ENCODE assay signal across 13 cellular contexts in genomic region chr17:62827722-62828498, GRCh38. TPM values are rescaled to one million over a fixed set of nuclear protein-coding genes. Genes with fewer than 3 reads are reported as not detected.
DNase-seq lines count a peak whose midpoint lies in the region; ATAC-seq and TF ChIP-seq lines count a peak whose summit lies in the region.
"Had no signal": no experiment of that assay in that cellular context is flagged by ENCODE, and none has a peak within 500 bp of the region (broad histone marks: within the 10 kb centered on the region; RNA-seq: fewer than 3 reads in every experiment).

No MANE protein-coding gene starts in this region.

- peak overlapping the region; percentile 28 for H3K4me2 ChIP-seq in osteoblast (ENCODE audit: insufficient read depth, low read length)

- ATAC-seq in CD8-positive, alpha-beta T cell, result no peak
- ATAC-seq in HG03565 (IDR thresholded peaks at IDR 0.05; ENCODE audit: unreplicated experiment) (no peak), natural killer cell (no peak)
- ATAC-seq: GM12878 had no signal

- H3K4me3 ChIP-seq in brain microvascular endothelial cell (ENCODE audit: low read depth, low read length), result no peak overlapping the region
- H3K4me3 ChIP-seq in osteoblast (ENCODE audit: insufficient read depth, low read length), result no peak overlapping the region
- H3K4me3 ChIP-seq in CD8-positive, alpha-beta T cell (ENCODE audit: low read depth, low read length), result no peak overlapping the region
- H3K4me3 ChIP-seq: GM12878, HAP-1, left ventricle myocardium inferior had no signal

- H3K27me3 ChIP-seq in brain microvascular endothelial cell (replicated peaks), result no peaks in the 10 kb centered on the region
- H3K27me3 ChIP-seq in osteoblast (ENCODE audit: insufficient read depth, low read length), result no peaks in the 10 kb centered on the region
- no peaks in the 10 kb centered on the region for H3K27me3 ChIP-seq in CD8-positive, alpha-beta T cell (ENCODE audit: insufficient read depth, low read length)

- H3K4me3 Mint-ChIP-seq in CD8-positive, alpha-beta T cell, result no peak overlapping the region
- H3K4me3 Mint-ChIP-seq in natural killer cell, result no peak overlapping the region

- H3K79me2 ChIP-seq in osteoblast (ENCODE audit: insufficient read depth, low read length), result no peaks in the 10 kb centered on the region

- no peak overlapping the region for H3K27ac Mint-ChIP-seq in CD8-positive, alpha-beta T cell
- peak overlapping the region in 1 of 2 donors; percentile 6 for H3K27ac Mint-ChIP-seq in natural killer cell

- H3K27ac ChIP-seq in brain microvascular endothelial cell (peak overlapping the region; percentile 50), osteoblast (ENCODE audit: low read depth, low read length) (peak overlapping the region; percentile 67)
- no peak overlapping the region for H3K27ac ChIP-seq in CD8-positive, alpha-beta T cell (ENCODE audit: low read depth, low read length)
- H3K27ac ChIP-seq: left ventricle myocardium inferior had no signal

- intact Hi-C loops in CD8-positive, alpha-beta T cell (cut with DNase I, micrococcal nuclease), result no loop called here
- intact Hi-C loops in natural killer cell (cut with micrococcal nuclease), result no loop called here

- TF ChIP-seq CTCF in brain microvascular endothelial cell (IDR thresholded peaks at IDR 0.05; ENCODE audit: low read depth, low read length, missing control alignments) (no peak), osteoblast (IDR thresholded peaks at IDR 0.05; ENCODE audit: extremely low read depth, low read depth, low read length) (no peak), natural killer cell (IDR thresholded peaks at IDR 0.05) (no peak)
- no peak for TF ChIP-seq CTCF in CD8-positive, alpha-beta T cell (IDR thresholded peaks at IDR 0.05)

- no peaks in the 10 kb centered on the region for H3K36me3 ChIP-seq in brain microvascular endothelial cell (replicated peaks)
- H3K36me3 ChIP-seq in osteoblast (ENCODE audit: insufficient read depth, low read length), result no peaks in the 10 kb centered on the region
- H3K36me3 ChIP-seq in CD8-positive, alpha-beta T cell (ENCODE audit: insufficient read depth, low read length), result no peaks in the 10 kb centered on the region
- H3K36me3 ChIP-seq: HAP-1, left ventricle myocardium inferior had no signal

- no peaks in the 10 kb centered on the region for H3K4me1 Mint-ChIP-seq in CD8-positive, alpha-beta T cell (ENCODE audit: low read depth)
- peaks cover 0 to 5% of the 10 kb centered on the region in 2 donors for H3K4me1 Mint-ChIP-seq in natural killer cell

- DNase-seq in EL (peak; percentile 28), NOMO-1 (lab: John Stamatoyannopoulos, UW; ENCODE audit: unreplicated experiment in 2 of 2) (peak; percentile 69 to 93), brain microvascular endothelial cell (peak; percentile 72), osteoblast (ENCODE audit: insufficient read length, low spot score, missing footprints) (no peak), HT-29 (ENCODE audit: low spot score) (no peak), natural killer cell (no peak)
- DNase-seq in CD8-positive, alpha-beta T cell, result no peak
- DNase-seq: Caco-2, left ventricle myocardium inferior, NCI-H1048 had no signal

- in situ Hi-C loops in brain microvascular endothelial cell (cut with HindIII; ENCODE audit: low pct_ligation_motif_present, low sequenced_read_pairs), result no loop called here

- no peaks in the 10 kb centered on the region for H3K36me3 Mint-ChIP-seq in CD8-positive, alpha-beta T cell
- no peaks in the 10 kb centered on the region for H3K36me3 Mint-ChIP-seq in natural killer cell

- H3K27me3 Mint-ChIP-seq in CD8-positive, alpha-beta T cell (ENCODE audit: low read depth), result no peaks in the 10 kb centered on the region
- H3K27me3 Mint-ChIP-seq in natural killer cell (ENCODE audit: low read depth in 2 of 2), result no peaks in the 10 kb centered on the region

- POLR2A ChIA-PET in CD8-positive, alpha-beta T cell (lab: Charles Lee), result no interaction called here

- peak overlapping the region; percentile 7 for H2AFZ ChIP-seq in osteoblast (ENCODE audit: low read length)

- peaks cover 39% of the 10 kb centered on the region for H3K4me1 ChIP-seq in osteoblast (ENCODE audit: insufficient read depth, low read length)
- no peaks in the 10 kb centered on the region for H3K4me1 ChIP-seq in CD8-positive, alpha-beta T cell (ENCODE audit: insufficient read depth, low read length)
- H3K4me1 ChIP-seq: Caco-2, left ventricle myocardium inferior had no signal

- CTCF ChIA-PET in CD8-positive, alpha-beta T cell (lab: Charles Lee), result no interaction called here

- no peaks in the 10 kb centered on the region for H4K20me1 ChIP-seq in osteoblast (ENCODE audit: insufficient read depth, low read length)

- H3K9me3 Mint-ChIP-seq in CD8-positive, alpha-beta T cell, result no peaks in the 10 kb centered on the region
- H3K9me3 Mint-ChIP-seq in natural killer cell, result no peaks in the 10 kb centered on the region

- no peaks in the 10 kb centered on the region for H3K9me3 ChIP-seq in osteoblast (ENCODE audit: low read depth, low read length)
- H3K9me3 ChIP-seq in CD8-positive, alpha-beta T cell (ENCODE audit: low read length), result no peaks in the 10 kb centered on the region
- H3K9me3 ChIP-seq: Caco-2, HAP-1, left ventricle myocardium inferior had no signal

RNA-seq across cellular contexts. Expression of gene MARCHF10, which starts 19.8 kb away (rescaled TPM):
- total RNA-seq in osteoblast, result under 0.01 TPM in 1 of 2 replicates, not detected in the other
- total RNA-seq in CD8-positive, alpha-beta T cell, result not detected
- total RNA-seq in HT-29 (2014; rRNA removed; shearing (Covaris generic)), result not detected in 2 replicates
- total RNA-seq in natural killer cell, result 1 to 10 TPM in 1 of 3 donors, under 1 TPM in 2; 0.35 to 1.2 (median 0.40) TPM
- total RNA-seq: Caco-2, left ventricle myocardium inferior had no signal

Comparison
In these comparisons a context has a peak if more than half of its experiments do, and no peak if none do; other contexts are left out.
1. DNase-seq: peak in EL (single experiment), NOMO-1 (2 of 2) and brain microvascular endothelial cell (single experiment); none in osteoblast (single experiment), CD8-positive, alpha-beta T cell (0 of 7), HT-29 (single experiment) and natural killer cell (single experiment).